Comparison of ENCODE assay signal across 12 cellular contexts in the genomic region with DNA sequence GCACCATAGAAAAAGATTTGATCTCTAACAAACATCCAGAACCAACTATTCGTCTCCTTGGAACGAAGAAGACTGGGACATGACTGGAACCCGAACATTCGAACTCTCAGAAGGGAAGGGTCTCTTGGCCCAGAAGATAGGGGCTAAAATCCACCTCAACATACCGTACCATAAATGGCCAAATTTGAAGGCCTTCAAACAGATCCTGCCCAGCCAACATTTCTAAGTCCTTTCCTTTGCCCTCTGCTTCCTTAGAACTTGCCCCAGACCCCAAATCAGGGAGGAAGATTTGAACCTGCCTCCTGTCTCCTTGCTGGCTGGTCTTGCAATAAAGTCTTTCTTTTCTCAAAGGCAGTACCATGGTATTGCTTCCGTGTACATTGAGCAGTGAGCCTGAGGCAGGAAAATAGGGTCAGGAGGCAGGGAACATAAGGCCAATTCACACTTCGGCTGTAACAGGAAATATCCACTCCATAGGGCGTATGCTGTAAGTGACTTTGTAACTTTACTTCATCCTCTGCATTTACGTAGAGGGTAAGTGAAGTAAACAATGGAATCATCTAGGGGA. TPM values are rescaled to one million over a fixed set of nuclear protein-coding genes. Genes with fewer than 3 reads are reported as not detected.
DNase-seq lines count a peak whose midpoint lies in the region; ATAC-seq and TF ChIP-seq lines count a peak whose summit lies in the region.
"Had no signal": no experiment of that assay in that cellular context is flagged by ENCODE, and none has a peak within 500 bp of the region (broad histone marks: within the 10 kb centered on the region; RNA-seq: fewer than 3 reads in every experiment).

No MANE protein-coding gene starts in this region.

- no peak for ATAC-seq in left ventricle myocardium superior
- ATAC-seq in naive thymus-derived CD8-positive, alpha-beta T cell = no peak
- ATAC-seq in aorta (ENCODE audit: low FRiP score) = no peak
- ATAC-seq in HG03521 (IDR thresholded peaks at IDR 0.05; ENCODE audit: unreplicated experiment) = no peak

- H3K36me3 ChIP-seq in left ventricle myocardium inferior (no peaks in the 10 kb centered on the region), aorta (ENCODE audit: control insufficient read depth in 1 of 2, insufficient read depth in 2 of 2, low read length in 1 of 2) (no peaks in the 10 kb centered on the region), MM.1S (replicated peaks; ENCODE audit: insufficient read depth, low read length) (no peaks in the 10 kb centered on the region)

- H3K27me3 ChIP-seq in left ventricle myocardium inferior (ENCODE audit: low read depth) (no peaks in the 10 kb centered on the region), aorta (ENCODE audit: control insufficient read depth in 1 of 2, insufficient read depth in 2 of 2, low read length in 1 of 2) (no peaks in the 10 kb centered on the region), MM.1S (replicated peaks; ENCODE audit: insufficient read depth, low read length) (peaks cover 28% of the 10 kb centered on the region)
- H3K27me3 ChIP-seq: dorsolateral prefrontal cortex had no signal

- H3K4me3 ChIP-seq in left ventricle myocardium inferior = no peak overlapping the region
- no peak overlapping the region for H3K4me3 ChIP-seq in choroid plexus epithelial cell (ENCODE audit: low read depth, low read length)
- H3K4me3 ChIP-seq in aorta (ENCODE audit: low read length in 2 of 2) = no peak overlapping the region
- H3K4me3 ChIP-seq in MM.1S (ENCODE audit: low read length) = no peak overlapping the region

- no peaks in the 10 kb centered on the region for H3K9me3 ChIP-seq in left ventricle myocardium inferior (replicated peaks)
- H3K9me3 ChIP-seq in aorta (ENCODE audit: control insufficient read depth, low read length) = no peaks in the 10 kb centered on the region
- no peaks in the 10 kb centered on the region for H3K9me3 ChIP-seq in MM.1S (replicated peaks; ENCODE audit: insufficient read depth, low read length)

- H3K4me3 Mint-ChIP-seq in naive thymus-derived CD8-positive, alpha-beta T cell = peak overlapping the region; percentile 48 to 79 (median 72)

- H2AFZ ChIP-seq in MM.1S (ENCODE audit: low read length) = no peak overlapping the region
- H2AFZ ChIP-seq: parathyroid adenoma had no signal

- H3K79me2 ChIP-seq in MM.1S (ENCODE audit: low read length) = no peaks in the 10 kb centered on the region

- H3K4me2 ChIP-seq in MM.1S (ENCODE audit: low read depth, low read length) = no peak overlapping the region

- peak overlapping the region in 1 of 10 donors; percentile 6 for H3K27ac Mint-ChIP-seq in naive thymus-derived CD8-positive, alpha-beta T cell
- H3K27ac Mint-ChIP-seq: activated T-helper 2 cell treated with anti-CD3 and anti-CD28 coated beads, Interferon-gamma antibody, Interleukin-2, Interleukin-4, amounts not matched to agents 10 μg/mL and 5 μg/mL and 100 μg/mL, durations not matched to agents 14 hours and 24 hours and 36 hours had no signal

- TF ChIP-seq CTCF in left ventricle myocardium inferior (IDR thresholded peaks at IDR 0.05; ENCODE audit: borderline replicate concordance) = no peak
- no peak for TF ChIP-seq CTCF in choroid plexus epithelial cell (conservative IDR thresholded peaks at IDR 0.05; ENCODE audit: low read depth, low read length)
- TF ChIP-seq CTCF in MM.1S (IDR thresholded peaks at IDR 0.05; ENCODE audit: low read length) = no peak

- H3K9ac ChIP-seq in MM.1S (ENCODE audit: low read length) = no peak overlapping the region
- H3K9ac ChIP-seq: parathyroid adenoma had no signal

- no peaks in the 10 kb centered on the region for H3F3A ChIP-seq in MM.1S (ENCODE audit: insufficient read depth, low read length)

- H3K4me1 ChIP-seq in left ventricle myocardium inferior (peaks cover 47% of the 10 kb centered on the region), aorta (ENCODE audit: control insufficient read depth in 1 of 2, insufficient read depth in 2 of 2, low read length in 2 of 2) (no peaks in the 10 kb centered on the region), MM.1S (ENCODE audit: low read length) (no peaks in the 10 kb centered on the region)

- no peaks in the 10 kb centered on the region for H3K9me2 ChIP-seq in MM.1S (replicated peaks; ENCODE audit: insufficient read depth, low read length)

- peaks cover 18 to 43% (median 23%) of the 10 kb centered on the region in 5 donors for H3K27me3 Mint-ChIP-seq in naive thymus-derived CD8-positive, alpha-beta T cell

- H3K27ac ChIP-seq in left ventricle myocardium inferior (replicated peaks) (peak overlapping the region; percentile 93), aorta (ENCODE audit: low read depth in 1 of 2, low read length in 2 of 2) (peak overlapping the region; percentile 97 to 99), MM.1S (ENCODE audit: low read length) (no peak overlapping the region)
- H3K27ac ChIP-seq: parathyroid adenoma had no signal

- 93 to 95% methylated on average over 9 of the region's 9 CpGs for WGBS in aorta, 2 donors

- H3K4me1 Mint-ChIP-seq in naive thymus-derived CD8-positive, alpha-beta T cell = peaks cover 3 to 8% (median 4%) of the 10 kb centered on the region in 4 donors

- DNase-seq in left ventricle myocardium inferior (no peak), left ventricle myocardium superior (no peak), choroid plexus epithelial cell (ENCODE audit: low read depth) (peak; percentile 63), aorta (no peak), MM.1S (no peak), HUDEP-2 (lab: John Stamatoyannopoulos, UW; ENCODE audit: unreplicated experiment in 76 of 76) (no peak)
- no peak for DNase-seq in naive thymus-derived CD8-positive, alpha-beta T cell
- DNase-seq: dorsolateral prefrontal cortex, NCI-H524 had no signal

- no peaks in the 10 kb centered on the region for H4K20me1 ChIP-seq in MM.1S (ENCODE audit: insufficient read depth, low read length)

- H3K9me3 Mint-ChIP-seq in naive thymus-derived CD8-positive, alpha-beta T cell = no peaks in the 10 kb centered on the region
- H3K9me3 Mint-ChIP-seq: activated T-helper 2 cell treated with anti-CD3 and anti-CD28 coated beads, Interferon-gamma antibody, Interleukin-2, Interleukin-4, amounts not matched to agents 10 μg/mL and 5 μg/mL and 100 μg/mL, durations not matched to agents 14 hours and 24 hours and 36 hours had no signal

- POLR2A ChIA-PET in naive thymus-derived CD8-positive, alpha-beta T cell (lab: Charles Lee) = no interaction called here

- H3K36me3 Mint-ChIP-seq in naive thymus-derived CD8-positive, alpha-beta T cell = peaks cover 0 to 2% (median 0%) of the 10 kb centered on the region in 3 donors

- intact Hi-C loops in left ventricle myocardium inferior (cut with micrococcal nuclease) = no loop called here
- intact Hi-C loops in left ventricle myocardium superior (cut with micrococcal nuclease) = loop anchor here (10.0 kb wide), 1 partner anchor 71 kb away; no protein-coding TSS in a partner anchor
- intact Hi-C loops in aorta (cut with DNase I) = no loop called here

RNA-seq across cellular contexts. Expression of a gene that starts 1.8 kb away (rescaled TPM):
- total RNA-seq in left ventricle myocardium inferior (25.2 TPM), left ventricle myocardium superior (25.0 TPM), aorta (100 to 1,000 TPM; 110 to 222 TPM)
- total RNA-seq in naive thymus-derived CD8-positive, alpha-beta T cell = under 1 TPM; 0.16 to 0.18 TPM
- polyA plus RNA-seq in naive thymus-derived CD8-positive, alpha-beta T cell = not detected
- polyA plus RNA-seq in aorta = 100 to 1,000 TPM; 136 to 146 TPM

Comparison
In these comparisons a context has a peak if more than half of its experiments do, and no peak if none do; other contexts are left out.
1. RNA of a gene that starts 1.8 kb away (total RNA-seq): 110 to 222 TPM in aorta, 25.2 TPM in left ventricle myocardium inferior (single experiment) and 25.0 TPM in left ventricle myocardium superior (single experiment); 0.16 to 0.18 TPM in naive thymus-derived CD8-positive, alpha-beta T cell; every median in the first group is over 10 times any median in the second.